ENCODE assay signal across 35 cellular contexts in genomic region chr5:111806150-111806549, GRCh38.
"Had no signal": no experiment of that assay in that cellular context is flagged by ENCODE, and none has a peak within 500 bp of the region (broad histone marks: within the 10 kb centered on the region; RNA-seq: fewer than 3 reads in every experiment).

No MANE protein-coding gene starts in this region.

- H3K27ac ChIP-seq: breast epithelium, cardiac muscle cell, coronary artery, dorsolateral prefrontal cortex, foreskin keratinocyte, gastrocnemius medialis, heart left ventricle had no signal

- DNase-seq: activated CD4-positive, alpha-beta memory T cell treated with anti-CD3 and anti-CD28 coated beads for 36 hours; activated CD4-positive, alpha-beta T cell treated with anti-CD3 and anti-CD28 coated beads for 36 hours; activated CD4-positive, alpha-beta T cell treated with anti-CD3 and anti-CD28 coated beads, Interleukin-2, amount 10 ng/mL, durations not matched to agents 24 days and 14 days; activated CD4-positive, CD25-positive, alpha-beta regulatory T cell; activated CD4-positive, CD25-positive, alpha-beta regulatory T cell treated with anti-CD3 and anti-CD28 coated beads, Interleukin-2, amount 50 U/mL, for 72 hours; activated CD8-positive, alpha-beta memory T cell treated with anti-CD3 and anti-CD28 coated beads, Interleukin-2, amount 10 ng/mL, durations not matched to agents 7 days and 5 days; activated CD8-positive, alpha-beta memory T cell treated with anti-CD3 and anti-CD28 coated beads, Interleukin-2, amount 50 U/mL, for 4 hours; activated CD8-positive, alpha-beta T cell treated with anti-CD3 and anti-CD28 coated beads, Interleukin-2, amount 10 ng/mL, durations not matched to agents 7 days and 5 days; activated gamma-delta T cell; activated naive CD4-positive, alpha-beta T cell; activated naive CD4-positive, alpha-beta T cell treated with anti-CD3 and anti-CD28 coated beads, Interleukin-2, amount 10 ng/mL, durations not matched to agents 7 days and 5 days; activated naive CD8-positive, alpha-beta T cell treated with anti-CD3 and anti-CD28 coated beads, Interleukin-2, amount 10 ng/mL, durations not matched to agents 7 days and 5 days; activated T-cell treated with anti-CD3 and anti-CD28 coated beads, Interleukin-2, amount 50 U/mL, for 1 hour; activated T-cell treated with anti-CD3 and anti-CD28 coated beads, Interleukin-2, amount 50 U/mL, for 72 hours; central memory CD4-positive, alpha-beta T cell; cerebellar nuclear complex; dorsolateral prefrontal cortex; effector memory CD4-positive, alpha-beta T cell; endodermal cell; foreskin keratinocyte; gastrocnemius medialis; glutamatergic neuron; heart left ventricle; T-helper 1 cell; T-helper 17 cell; T1000 had no signal

- H3K4me3 ChIP-seq: ascending aorta, breast epithelium, cardiac muscle cell, coronary artery, dorsolateral prefrontal cortex, gastrocnemius medialis, heart left ventricle had no signal

- H3K4me3 Mint-ChIP-seq: activated CD4-positive, alpha-beta memory T cell treated with anti-CD3 and anti-CD28 coated beads for 36 hours; activated CD4-positive, alpha-beta T cell treated with anti-CD3 and anti-CD28 coated beads for 36 hours; activated CD4-positive, alpha-beta T cell treated with anti-CD3 and anti-CD28 coated beads, Interleukin-2, amount 10 ng/mL, durations not matched to agents 24 days and 14 days; activated CD8-positive, alpha-beta memory T cell treated with anti-CD3 and anti-CD28 coated beads, Interleukin-2, amount 10 ng/mL, durations not matched to agents 7 days and 5 days; activated CD8-positive, alpha-beta T cell treated with anti-CD3 and anti-CD28 coated beads, Interleukin-2, amount 10 ng/mL, durations not matched to agents 7 days and 5 days; activated naive CD4-positive, alpha-beta T cell treated with anti-CD3 and anti-CD28 coated beads, Interleukin-2, amount 10 ng/mL, durations not matched to agents 7 days and 5 days; activated naive CD8-positive, alpha-beta T cell treated with anti-CD3 and anti-CD28 coated beads, Interleukin-2, amount 10 ng/mL, durations not matched to agents 7 days and 5 days; activated T-cell treated with anti-CD3 and anti-CD28 coated beads, Interleukin-2, amount 50 U/mL, for 72 hours; brain; dendritic cell treated with granulocyte-macrophage colony-stimulating factor and Interleukin-4, amounts not matched to agents 40 ng/mL and 50 ng/mL, for 4 days; endodermal cell; T-helper 17 cell; T-helper 2 cell treated with Interferon-gamma antibody and Interleukin-4, amounts not matched to agents 5 μg/mL and 100 μg/mL, for 36 hours had no signal

- H3K9me3 Mint-ChIP-seq: activated CD4-positive, alpha-beta memory T cell treated with anti-CD3 and anti-CD28 coated beads for 36 hours; activated CD4-positive, alpha-beta T cell treated with anti-CD3 and anti-CD28 coated beads, Interleukin-2, amount 10 ng/mL, durations not matched to agents 24 days and 14 days; activated naive CD4-positive, alpha-beta T cell treated with anti-CD3 and anti-CD28 coated beads, Interleukin-2, amount 10 ng/mL, durations not matched to agents 7 days and 5 days; activated naive CD4-positive, alpha-beta T cell treated with anti-CD3 and anti-CD28 coated beads, Interleukin-2, amount 50 U/mL, for 72 hours; activated naive CD8-positive, alpha-beta T cell treated with anti-CD3 and anti-CD28 coated beads, Interleukin-2, amount 10 ng/mL, durations not matched to agents 7 days and 5 days; activated T-cell treated with anti-CD3 and anti-CD28 coated beads, Interleukin-2, amount 50 U/mL, for 72 hours; brain; dendritic cell treated with granulocyte-macrophage colony-stimulating factor and Interleukin-4, amounts not matched to agents 40 ng/mL and 50 ng/mL, for 4 days; endodermal cell; T-helper 2 cell treated with Interferon-gamma antibody and Interleukin-4, amounts not matched to agents 5 μg/mL and 100 μg/mL, for 36 hours had no signal

- H3K27me3 Mint-ChIP-seq: activated CD4-positive, alpha-beta memory T cell treated with anti-CD3 and anti-CD28 coated beads for 36 hours; activated CD4-positive, alpha-beta T cell treated with anti-CD3 and anti-CD28 coated beads for 36 hours; activated CD8-positive, alpha-beta memory T cell treated with anti-CD3 and anti-CD28 coated beads, Interleukin-2, amount 10 ng/mL, durations not matched to agents 7 days and 5 days; dendritic cell treated with granulocyte-macrophage colony-stimulating factor and Interleukin-4, amounts not matched to agents 40 ng/mL and 50 ng/mL, for 4 days had no signal

- H3K9me3 ChIP-seq: ascending aorta, breast epithelium, gastrocnemius medialis, heart left ventricle had no signal

- H3K4me1 ChIP-seq: breast epithelium, foreskin keratinocyte, gastrocnemius medialis, heart left ventricle had no signal

- H3K36me3 ChIP-seq: ascending aorta, breast epithelium, cardiac muscle cell, gastrocnemius medialis, heart left ventricle had no signal

- H3K27me3 ChIP-seq: ascending aorta, breast epithelium, cardiac muscle cell, dorsolateral prefrontal cortex, gastrocnemius medialis, heart left ventricle had no signal

- H3K27ac Mint-ChIP-seq: activated CD4-positive, alpha-beta memory T cell treated with anti-CD3 and anti-CD28 coated beads for 36 hours; activated CD4-positive, alpha-beta T cell treated with anti-CD3 and anti-CD28 coated beads for 36 hours; activated CD4-positive, alpha-beta T cell treated with anti-CD3 and anti-CD28 coated beads, Interleukin-2, amount 10 ng/mL, durations not matched to agents 24 days and 14 days; activated CD8-positive, alpha-beta memory T cell treated with anti-CD3 and anti-CD28 coated beads, Interleukin-2, amount 10 ng/mL, durations not matched to agents 7 days and 5 days; activated CD8-positive, alpha-beta T cell treated with anti-CD3 and anti-CD28 coated beads, Interleukin-2, amount 10 ng/mL, durations not matched to agents 7 days and 5 days; activated naive CD4-positive, alpha-beta T cell treated with anti-CD3 and anti-CD28 coated beads, Interleukin-2, amount 10 ng/mL, durations not matched to agents 7 days and 5 days; activated naive CD4-positive, alpha-beta T cell treated with anti-CD3 and anti-CD28 coated beads, Interleukin-2, amount 50 U/mL, for 72 hours; activated naive CD8-positive, alpha-beta T cell treated with anti-CD3 and anti-CD28 coated beads, Interleukin-2, amount 10 ng/mL, durations not matched to agents 7 days and 5 days; activated T-cell treated with anti-CD3 and anti-CD28 coated beads, Interleukin-2, amount 50 U/mL, for 72 hours; brain; dendritic cell treated with granulocyte-macrophage colony-stimulating factor and Interleukin-4, amounts not matched to agents 40 ng/mL and 50 ng/mL, for 4 days; endodermal cell; T-helper 17 cell; T-helper 2 cell treated with Interferon-gamma antibody and Interleukin-4, amounts not matched to agents 5 μg/mL and 100 μg/mL, for 36 hours had no signal

- ATAC-seq: activated CD4-positive, alpha-beta T cell treated with anti-CD3 and anti-CD28 coated beads for 36 hours; activated CD8-positive, alpha-beta memory T cell treated with anti-CD3 and anti-CD28 coated beads, Interleukin-2, amount 10 ng/mL, durations not matched to agents 7 days and 5 days; activated CD8-positive, alpha-beta T cell treated with anti-CD3 and anti-CD28 coated beads, Interleukin-2, amount 10 ng/mL, durations not matched to agents 7 days and 5 days; activated naive CD4-positive, alpha-beta T cell treated with anti-CD3 and anti-CD28 coated beads, Interleukin-2, amount 50 U/mL, for 72 hours; activated T-cell treated with anti-CD3 and anti-CD28 coated beads, Interleukin-2, amount 50 U/mL, for 72 hours; esophagus mucosa; foreskin keratinocyte; gastrocnemius medialis; heart left ventricle; T-helper 17 cell had no signal

- H3K4me1 Mint-ChIP-seq: activated CD4-positive, alpha-beta T cell treated with anti-CD3 and anti-CD28 coated beads for 36 hours; activated CD4-positive, alpha-beta T cell treated with anti-CD3 and anti-CD28 coated beads, Interleukin-2, amount 10 ng/mL, durations not matched to agents 24 days and 14 days; activated CD8-positive, alpha-beta memory T cell treated with anti-CD3 and anti-CD28 coated beads, Interleukin-2, amount 10 ng/mL, durations not matched to agents 7 days and 5 days; activated naive CD4-positive, alpha-beta T cell treated with anti-CD3 and anti-CD28 coated beads, Interleukin-2, amount 10 ng/mL, durations not matched to agents 7 days and 5 days; activated naive CD8-positive, alpha-beta T cell treated with anti-CD3 and anti-CD28 coated beads, Interleukin-2, amount 10 ng/mL, durations not matched to agents 7 days and 5 days; brain; endodermal cell; T-helper 17 cell had no signal

- H3K36me3 Mint-ChIP-seq: activated CD4-positive, alpha-beta memory T cell treated with anti-CD3 and anti-CD28 coated beads for 36 hours; activated CD8-positive, alpha-beta memory T cell treated with anti-CD3 and anti-CD28 coated beads, Interleukin-2, amount 10 ng/mL, durations not matched to agents 7 days and 5 days; activated naive CD4-positive, alpha-beta T cell treated with anti-CD3 and anti-CD28 coated beads, Interleukin-2, amount 10 ng/mL, durations not matched to agents 7 days and 5 days; activated naive CD4-positive, alpha-beta T cell treated with anti-CD3 and anti-CD28 coated beads, Interleukin-2, amount 50 U/mL, for 72 hours; activated naive CD8-positive, alpha-beta T cell treated with anti-CD3 and anti-CD28 coated beads, Interleukin-2, amount 10 ng/mL, durations not matched to agents 7 days and 5 days; brain had no signal
